In genomic region chrX:104136241-104137019, GRCh38 we compare ENCODE assay signal across 8 cellular contexts. TPM values are rescaled to one million over a fixed set of nuclear protein-coding genes. Genes with fewer than 3 reads are reported as not detected.
DNase-seq lines count a peak whose midpoint lies in the region; ATAC-seq, FAIRE-seq and TF ChIP-seq lines count a peak whose summit lies in the region.

No MANE protein-coding gene starts in this region.

- H3K18ac ChIP-seq in IMR-90 (ENCODE audit: low read depth, low read length) = peak overlapping the region; percentile 96

- H3K4me3 ChIP-seq in IMR-90 (ENCODE audit: insufficient read depth, low read depth, low read length) (peak overlapping the region; percentile 73), OCI-LY3 (ENCODE audit: low read length) (peak overlapping the region; percentile 56; the same call in 1 of the 2 replicates), fibroblast of lung (replicated peaks in 1 of 4; ENCODE audit: control extremely low read depth in 1 of 4, insufficient read depth in 1 of 4, low read depth in 3 of 4, low read length in 4 of 4) (peak overlapping the region in 3 of 4 experiments; percentile 20 to 85 (median 62))

- H2AFZ ChIP-seq in IMR-90 (replicated peaks; ENCODE audit: low read length, poor library complexity) (peak overlapping the region; percentile 93), OCI-LY3 (ENCODE audit: low read depth, low read length) (0 out of 2 replicates have a peak overlapping the region, but pooled peaks have one; percentile 54), fibroblast of lung (ENCODE audit: low read length) (peak overlapping the region; percentile 81)

- 0 out of 2 replicates have a peak, but pooled peaks cover 4% of the 10 kb centered on the region for H3K9me1 ChIP-seq in IMR-90 (ENCODE audit: insufficient read depth, low read length)

- no peaks in the 10 kb centered on the region for H3K79me2 ChIP-seq in OCI-LY3 (ENCODE audit: low read length)
- no peaks in the 10 kb centered on the region for H3K79me2 ChIP-seq in fibroblast of lung (ENCODE audit: control insufficient read depth, insufficient read depth, low read length)

- H4K5ac ChIP-seq in IMR-90 (ENCODE audit: low read depth, low read length) = peak overlapping the region; percentile 96

- peak overlapping the region; percentile 96 for H2BK120ac ChIP-seq in IMR-90 (ENCODE audit: low read depth, low read length)

- H3K4me2 ChIP-seq in IMR-90 (ENCODE audit: low read depth, low read length) (peak overlapping the region; percentile 92), OCI-LY3 (ENCODE audit: low read length) (peak overlapping the region; percentile 77), fibroblast of lung (ENCODE audit: extremely low read depth, insufficient read depth, low read length) (peak overlapping the region; percentile 81)

- peak overlapping the region; percentile 99 for H3K4ac ChIP-seq in IMR-90 (ENCODE audit: low read depth, low read length)

- H3K27ac Mint-ChIP-seq in activated T-cell treated with anti-CD3 and anti-CD28 coated beads, Interleukin-2, amount 50 U/mL, for 72 hours = no peak overlapping the region
- H3K27ac Mint-ChIP-seq in nephron progenitor cell = no peak overlapping the region

- 0 out of 4 replicates have a peak, but pooled peaks cover 0 to 11% of the 10 kb centered on the region in 2 experiments for H3K79me1 ChIP-seq in IMR-90 (ENCODE audit: low read depth in 1 of 2, low read length in 2 of 2)

- no peak for FAIRE-seq in urothelium cell line (lab: Jason Lieb, UNC)

- H2AK9ac ChIP-seq in IMR-90 (replicated peaks; ENCODE audit: low read depth, low read length, poor library complexity) = peak overlapping the region; percentile 79

- no peak for TF ChIP-seq POLR2A in IMR-90 (IDR thresholded peaks at IDR 0.05; ENCODE audit: low read depth, low read length)

- H3K36me3 ChIP-seq in IMR-90 (ENCODE audit: control insufficient read depth, insufficient read depth, low read length) (no peaks in the 10 kb centered on the region), OCI-LY3 (replicated peaks; ENCODE audit: low read depth, low read length) (no peaks in the 10 kb centered on the region), fibroblast of lung (ENCODE audit: control insufficient read depth, insufficient read depth, low read length) (no peaks in the 10 kb centered on the region)

- H2AK5ac ChIP-seq in IMR-90 (ENCODE audit: low read depth, low read length) = 0 out of 2 replicates have a peak overlapping the region, but pooled peaks have one; percentile 62

- no peak overlapping the region for H3K4me3 Mint-ChIP-seq in activated T-cell treated with anti-CD3 and anti-CD28 coated beads, Interleukin-2, amount 50 U/mL, for 72 hours
- peak overlapping the region; percentile 72 for H3K4me3 Mint-ChIP-seq in nephron progenitor cell

- no TSS peak for BruUV-seq in IMR-90 (replicated peaks; lab: Mats Ljungman, UMichigan)

- H3K9me3 Mint-ChIP-seq in activated T-cell treated with anti-CD3 and anti-CD28 coated beads, Interleukin-2, amount 50 U/mL, for 72 hours = no peaks in the 10 kb centered on the region
- peaks cover 21% of the 10 kb centered on the region for H3K9me3 Mint-ChIP-seq in nephron progenitor cell

- peaks cover 2% of the 10 kb centered on the region; the same call in 1 of the 2 replicates for H3K4me1 ChIP-seq in IMR-90 (ENCODE audit: control insufficient read depth, insufficient read depth, low read length)
- H3K4me1 ChIP-seq in OCI-LY3 (ENCODE audit: low read length) = peaks cover 3% of the 10 kb centered on the region; the same call in 1 of the 2 replicates
- H3K4me1 ChIP-seq in fibroblast of lung (ENCODE audit: control insufficient read depth, extremely low read depth, insufficient read depth, low read length) = no peaks in the 10 kb centered on the region

- H2BK15ac ChIP-seq in IMR-90 (ENCODE audit: low read depth, low read length) = peak overlapping the region; percentile 81; the same call in 1 of the 3 replicates

- in situ Hi-C loops in IMR-90 (cut with MboI; ENCODE audit: low sequenced_read_pairs) = loop anchor here (25.0 kb wide), 2 partner anchors 449 to 599 kb away; partner anchors contain the start of gene MORF4L2

- H3K9ac ChIP-seq in IMR-90 (ENCODE audit: low read depth, low read length) (peak overlapping the region; percentile 89), OCI-LY3 (ENCODE audit: low read length) (no peak overlapping the region), fibroblast of lung (ENCODE audit: insufficient read depth, low read length) (no peak overlapping the region)

- CTCF ChIA-PET in IMR-90 (lab: Yijun Ruan, JAX) = no interaction called here

- peak overlapping the region; percentile 98 for H3K23ac ChIP-seq in IMR-90 (ENCODE audit: low read depth, low read length)

- peak overlapping the region; percentile 99 for H3K14ac ChIP-seq in IMR-90 (replicated peaks; ENCODE audit: low read depth, low read length)

- H4K8ac ChIP-seq in IMR-90 (ENCODE audit: low read depth in 2 of 2, low read length in 2 of 2) = peak overlapping the region; percentile 56 to 95

- peak overlapping the region; percentile 90 for H4K91ac ChIP-seq in IMR-90 (ENCODE audit: insufficient read depth, low read depth, low read length)

- peak overlapping the region; percentile 90 for H3K27ac ChIP-seq in IMR-90 (ENCODE audit: insufficient read depth, low read length)
- no peak overlapping the region for H3K27ac ChIP-seq in OCI-LY3 (ENCODE audit: low read length)
- peak overlapping the region; percentile 40 for H3K27ac ChIP-seq in fibroblast of lung (ENCODE audit: insufficient read depth, low read length)

- H2BK5ac ChIP-seq in IMR-90 (ENCODE audit: low read depth, low read length, poor library complexity, severe bottlenecking) = peak overlapping the region; percentile 76

- H3K9me3 ChIP-seq in IMR-90 (ENCODE audit: control insufficient read depth, insufficient read depth, low read length) = no peaks in the 10 kb centered on the region
- no peaks in the 10 kb centered on the region for H3K9me3 ChIP-seq in OCI-LY3 (ENCODE audit: insufficient read depth, low read length)
- no peaks in the 10 kb centered on the region for H3K9me3 ChIP-seq in fibroblast of lung (ENCODE audit: control insufficient read depth, insufficient read depth, low read depth, low read length)

- peaks cover 10% of the 10 kb centered on the region for H3K27me3 Mint-ChIP-seq in activated T-cell treated with anti-CD3 and anti-CD28 coated beads, Interleukin-2, amount 50 U/mL, for 72 hours (ENCODE audit: low read depth)
- no peaks in the 10 kb centered on the region for H3K27me3 Mint-ChIP-seq in nephron progenitor cell (ENCODE audit: low read depth, poor library complexity)

- H3K4me1 Mint-ChIP-seq in activated T-cell treated with anti-CD3 and anti-CD28 coated beads, Interleukin-2, amount 50 U/mL, for 72 hours (ENCODE audit: low read depth) = peaks cover 17% of the 10 kb centered on the region
- H3K4me1 Mint-ChIP-seq in nephron progenitor cell = no peaks in the 10 kb centered on the region

- ATAC-seq in GM21576 (IDR thresholded peaks at IDR 0.05; ENCODE audit: unreplicated experiment) (peak; percentile 82), IMR-90 (ENCODE audit: low read depth) (peak; percentile 96)
- peak; percentile 67 to 75 for ATAC-seq in activated T-cell treated with anti-CD3 and anti-CD28 coated beads, Interleukin-2, amount 50 U/mL, for 72 hours (replicated peaks in 1 of 2)

- intact Hi-C loops in IMR-90 (cut with micrococcal nuclease) = loop anchor here (1.0 to 5.0 kb wide), 5 partner anchors 24 to 603 kb away; partner anchors contain the start of genes MORF4L2 and ZCCHC18

- POLR2A ChIA-PET in IMR-90 (lab: Charles Lee; ENCODE audit: unreplicated experiment) = no interaction called here

- DNase-seq in Daoy (ENCODE audit: low read depth) (peak; percentile 65), IMR-90 (peak; percentile 91), fibroblast of lung (ENCODE audit: low read depth in 2 of 2) (peak; percentile 83 to 91), nephron progenitor cell (peak; percentile 68), urothelium cell line (ENCODE audit: low spot score) (peak; percentile 52)
- peak; percentile 47 to 60 for DNase-seq in activated T-cell treated with anti-CD3 and anti-CD28 coated beads, Interleukin-2, amount 50 U/mL, for 72 hours

- no peaks in the 10 kb centered on the region for H4K20me1 ChIP-seq in IMR-90 (ENCODE audit: insufficient read depth, low read length)
- no peaks in the 10 kb centered on the region for H4K20me1 ChIP-seq in OCI-LY3 (ENCODE audit: insufficient read depth, low read length)
- no peaks in the 10 kb centered on the region for H4K20me1 ChIP-seq in fibroblast of lung (ENCODE audit: control insufficient read depth, extremely low read depth, insufficient read depth, low read length)

- H3K56ac ChIP-seq in IMR-90 (ENCODE audit: extremely low read depth, insufficient read depth, low read length) = peak overlapping the region; percentile 87; the same call in 1 of the 2 replicates

- 0% methylated on average over 3 of the region's 10 CpGs; no CpG with 5 or more reads in 1 of the 2 experiments for WGBS in IMR-90 (ENCODE audit: extremely low coverage in 2 of 2, insufficient read length in 1 of 2), 2 experiments

- dilution Hi-C loops in IMR-90 (cut with HindIII; ENCODE audit: low sequenced_read_pairs, unreplicated experiment) = no loop called here

- TF ChIP-seq CTCF in IMR-90 (conservative IDR thresholded peaks at IDR 0.05; ENCODE audit: low read depth, low read length) = peak; percentile 77
- peak; percentile 67 for TF ChIP-seq CTCF in OCI-LY3 (IDR thresholded peaks at IDR 0.05; ENCODE audit: low read depth, low read length)
- peak; percentile 48 to 64 for TF ChIP-seq CTCF in fibroblast of lung (conservative IDR thresholded peaks at IDR 0.05 in 1 of 2, IDR thresholded peaks at IDR 0.05 in 1 of 2; ENCODE audit: low read depth in 1 of 2, low read length in 2 of 2)
- peak; percentile 65 for TF ChIP-seq CTCF in nephron progenitor cell (IDR thresholded peaks at IDR 0.05)

- H3K27me3 ChIP-seq in IMR-90 (ENCODE audit: control insufficient read depth, insufficient read depth, low read length) = peaks cover 2% of the 10 kb centered on the region; the same call in 1 of the 2 replicates
- no peaks in the 10 kb centered on the region for H3K27me3 ChIP-seq in OCI-LY3 (ENCODE audit: low read depth, low read length)
- no peaks in the 10 kb centered on the region for H3K27me3 ChIP-seq in fibroblast of lung (ENCODE audit: control insufficient read depth, insufficient read depth, low read length)

- H3K36me3 Mint-ChIP-seq in activated T-cell treated with anti-CD3 and anti-CD28 coated beads, Interleukin-2, amount 50 U/mL, for 72 hours (ENCODE audit: insufficient read depth in 2 of 2) = no peaks in the 10 kb centered on the region
- no peaks in the 10 kb centered on the region for H3K36me3 Mint-ChIP-seq in nephron progenitor cell (ENCODE audit: low read depth)

- TF ChIP-seq RAD21 in IMR-90 (IDR thresholded peaks at IDR 0.05; ENCODE audit: low read length) = peak; percentile 78

- H2BK20ac ChIP-seq in IMR-90 (ENCODE audit: low read depth, low read length) = no peak overlapping the region

RNA-seq across cellular contexts. Expression of gene SLC25A53, which starts 20.4 kb away (rescaled TPM):
- total RNA-seq in Daoy (2014; rRNA removed; shearing (Covaris generic)) = 10.2 and 22.7 TPM in 2 replicates
- total RNA-seq in IMR-90 (2012; rRNA removed) (5.8 and 5.9 TPM in 2 replicates), fibroblast of lung (13.4 and 13.7 TPM in 2 replicates)
- polyA plus RNA-seq in IMR-90 (2012; rRNA removed) (3.7 and 4.4 TPM in 2 replicates), fibroblast of lung (5.4 and 5.9 TPM in 2 replicates)
- 2.1 and 2.4 TPM in 2 replicates for polyA plus RNA-seq in IMR-90 (2012; cell fraction: cytosol; rRNA removed)
- 1.5 and 3.2 TPM in 2 replicates for polyA plus RNA-seq in IMR-90 (2012; cell fraction: nucleus; rRNA removed; ENCODE audit: low replicate concordance)
- 1 to 10 TPM; 3.7 to 3.8 TPM for total RNA-seq in activated T-cell treated with anti-CD3 and anti-CD28 coated beads, Interleukin-2, amount 50 U/mL, for 72 hours
- 5.0 and 5.3 TPM in 2 replicates for polyA plus RNA-seq in fibroblast of lung (2012)
- polyA minus RNA-seq in fibroblast of lung (ENCODE audit: low replicate concordance) = 5.7 and 6.0 TPM in 2 replicates

RNA-seq across cellular contexts. Expression of gene ZCCHC18, which starts 24.1 kb away (rescaled TPM):
- total RNA-seq in Daoy (2014; rRNA removed; shearing (Covaris generic)) = 0.39 and 1.1 TPM in 2 replicates
- total RNA-seq in IMR-90 (2012; rRNA removed) = 0.36 and 0.83 TPM in 2 replicates
- polyA plus RNA-seq in IMR-90 (2012; rRNA removed) = 1.1 and 1.5 TPM in 2 replicates
- 0.53 and 0.99 TPM in 2 replicates for polyA plus RNA-seq in IMR-90 (2012; cell fraction: cytosol; rRNA removed)
- polyA plus RNA-seq in IMR-90 (2012; cell fraction: nucleus; rRNA removed; ENCODE audit: low replicate concordance) = 1.5 and 6.3 TPM in 2 replicates
- 1 to 10 TPM; 1.4 to 3.0 TPM for total RNA-seq in activated T-cell treated with anti-CD3 and anti-CD28 coated beads, Interleukin-2, amount 50 U/mL, for 72 hours
- 0.66 and 1.3 TPM in 2 replicates for total RNA-seq in fibroblast of lung
- 0.41 and 0.48 TPM in 2 replicates for polyA plus RNA-seq in fibroblast of lung
- 0.24 and 0.37 TPM in 2 replicates for polyA plus RNA-seq in fibroblast of lung (2012)
- polyA minus RNA-seq in fibroblast of lung (ENCODE audit: low replicate concordance) = not detected in 2 replicates

RNA-seq across cellular contexts. Expression of gene FAM199X, which starts 29.8 kb away (rescaled TPM):
- 10.1 and 11.0 TPM in 2 replicates for total RNA-seq in Daoy (2014; rRNA removed; shearing (Covaris generic))
- total RNA-seq in IMR-90 (2012; rRNA removed) (13.8 and 25.3 TPM in 2 replicates), fibroblast of lung (17.2 and 21.1 TPM in 2 replicates)
- polyA plus RNA-seq in IMR-90 (2012; rRNA removed) (2.8 and 4.0 TPM in 2 replicates), fibroblast of lung (5.9 and 6.7 TPM in 2 replicates)
- 0.65 and 0.79 TPM in 2 replicates for polyA plus RNA-seq in IMR-90 (2012; cell fraction: cytosol; rRNA removed)
- polyA plus RNA-seq in IMR-90 (2012; cell fraction: nucleus; rRNA removed; ENCODE audit: low replicate concordance) = 0.72 and 4.7 TPM in 2 replicates
- 10 to 100 TPM; 11.8 to 13.5 TPM for total RNA-seq in activated T-cell treated with anti-CD3 and anti-CD28 coated beads, Interleukin-2, amount 50 U/mL, for 72 hours
- 8.0 and 10.3 TPM in 2 replicates for polyA plus RNA-seq in fibroblast of lung (2012)
- 0.63 and 1.9 TPM in 2 replicates for polyA minus RNA-seq in fibroblast of lung (ENCODE audit: low replicate concordance)
